Comparison of ENCODE assay signal across 1 cellular context in genomic region chr2:71064110-71064611, GRCh38.
A peak's percentile ranks its signal among the peaks of the same experiment; 100 is the strongest.
TF ChIP-seq lines count a peak whose summit lies in the region.

No MANE protein-coding gene starts in this region.

TF ChIP-seq in GM12878, 131 proteins besides CTCF, POLR2A, EP300 and RAD21 (continued from another document):
- no peak for TF ChIP-seq SIX5 (IDR thresholded peaks at IDR 0.05; ENCODE audit: low read depth, low read length, severe bottlenecking)
- no peak for TF ChIP-seq CBX5 (IDR thresholded peaks at IDR 0.05; ENCODE audit: low read depth)
- no peak for TF ChIP-seq BRCA1 (IDR thresholded peaks at IDR 0.05; ENCODE audit: low read depth, low read length)
- no peak for TF ChIP-seq CBFB (IDR thresholded peaks at IDR 0.05; ENCODE audit: low read depth)
- no peak for TF ChIP-seq RB1 (IDR thresholded peaks at IDR 0.05; ENCODE audit: borderline replicate concordance)
- no peak for TF ChIP-seq MEF2B (IDR thresholded peaks at IDR 0.05; ENCODE audit: partially characterized antibody, poor library complexity, severe bottlenecking)
- no peak for TF ChIP-seq SUZ12 (IDR thresholded peaks at IDR 0.05; ENCODE audit: unreplicated experiment)
- TF ChIP-seq ZNF207 (IDR thresholded peaks at IDR 0.05; ENCODE audit: borderline replicate concordance), result no peak
- no peak for TF ChIP-seq NR2C2 (IDR thresholded peaks at IDR 0.05; ENCODE audit: borderline replicate concordance, control insufficient read depth, insufficient read length, low read depth)
- TF ChIP-seq NFIC (IDR thresholded peaks at IDR 0.05; ENCODE audit: low read depth, low read length), result no peak
- TF ChIP-seq, protein P1, sequence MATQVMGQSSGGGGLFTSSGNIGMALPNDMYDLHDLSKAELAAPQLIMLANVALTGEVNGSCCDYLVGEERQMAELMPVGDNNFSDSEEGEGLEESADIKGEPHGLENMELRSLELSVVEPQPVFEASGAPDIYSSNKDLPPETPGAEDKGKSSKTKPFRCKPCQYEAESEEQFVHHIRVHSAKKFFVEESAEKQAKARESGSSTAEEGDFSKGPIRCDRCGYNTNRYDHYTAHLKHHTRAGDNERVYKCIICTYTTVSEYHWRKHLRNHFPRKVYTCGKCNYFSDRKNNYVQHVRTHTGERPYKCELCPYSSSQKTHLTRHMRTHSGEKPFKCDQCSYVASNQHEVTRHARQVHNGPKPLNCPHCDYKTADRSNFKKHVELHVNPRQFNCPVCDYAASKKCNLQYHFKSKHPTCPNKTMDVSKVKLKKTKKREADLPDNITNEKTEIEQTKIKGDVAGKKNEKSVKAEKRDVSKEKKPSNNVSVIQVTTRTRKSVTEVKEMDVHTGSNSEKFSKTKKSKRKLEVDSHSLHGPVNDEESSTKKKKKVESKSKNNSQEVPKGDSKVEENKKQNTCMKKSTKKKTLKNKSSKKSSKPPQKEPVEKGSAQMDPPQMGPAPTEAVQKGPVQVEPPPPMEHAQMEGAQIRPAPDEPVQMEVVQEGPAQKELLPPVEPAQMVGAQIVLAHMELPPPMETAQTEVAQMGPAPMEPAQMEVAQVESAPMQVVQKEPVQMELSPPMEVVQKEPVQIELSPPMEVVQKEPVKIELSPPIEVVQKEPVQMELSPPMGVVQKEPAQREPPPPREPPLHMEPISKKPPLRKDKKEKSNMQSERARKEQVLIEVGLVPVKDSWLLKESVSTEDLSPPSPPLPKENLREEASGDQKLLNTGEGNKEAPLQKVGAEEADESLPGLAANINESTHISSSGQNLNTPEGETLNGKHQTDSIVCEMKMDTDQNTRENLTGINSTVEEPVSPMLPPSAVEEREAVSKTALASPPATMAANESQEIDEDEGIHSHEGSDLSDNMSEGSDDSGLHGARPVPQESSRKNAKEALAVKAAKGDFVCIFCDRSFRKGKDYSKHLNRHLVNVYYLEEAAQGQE (IDR thresholded peaks at IDR 0.05; ENCODE audit: low read depth, low read length), result no peak
- no peak for TF ChIP-seq BACH1 (IDR thresholded peaks at IDR 0.05; ENCODE audit: borderline replicate concordance)
- no peak for TF ChIP-seq SREBF2 (IDR thresholded peaks at IDR 0.05; ENCODE audit: low read length)
- no peak for TF ChIP-seq EED (IDR thresholded peaks at IDR 0.05; ENCODE audit: low read depth)
- no peak for TF ChIP-seq E2F8 (IDR thresholded peaks at IDR 0.05; ENCODE audit: low read depth, partially characterized antibody)
- no peak for TF ChIP-seq TCF7 (IDR thresholded peaks at IDR 0.05; ENCODE audit: borderline replicate concordance)
- no peak for TF ChIP-seq SUPT20H (IDR thresholded peaks at IDR 0.05; ENCODE audit: borderline replicate concordance, control insufficient read depth, low read depth, low read length)
- TF ChIP-seq SMARCA5 (IDR thresholded peaks at IDR 0.05), result peak; percentile 74
- no peak for TF ChIP-seq RBBP5 (conservative IDR thresholded peaks at IDR 0.05)
- peak; percentile 29; the same call in 1 of the 3 replicates for TF ChIP-seq POU2F2 (IDR thresholded peaks at IDR 0.05; ENCODE audit: borderline replicate concordance, low read depth, low read length)
- TF ChIP-seq, protein P2, sequence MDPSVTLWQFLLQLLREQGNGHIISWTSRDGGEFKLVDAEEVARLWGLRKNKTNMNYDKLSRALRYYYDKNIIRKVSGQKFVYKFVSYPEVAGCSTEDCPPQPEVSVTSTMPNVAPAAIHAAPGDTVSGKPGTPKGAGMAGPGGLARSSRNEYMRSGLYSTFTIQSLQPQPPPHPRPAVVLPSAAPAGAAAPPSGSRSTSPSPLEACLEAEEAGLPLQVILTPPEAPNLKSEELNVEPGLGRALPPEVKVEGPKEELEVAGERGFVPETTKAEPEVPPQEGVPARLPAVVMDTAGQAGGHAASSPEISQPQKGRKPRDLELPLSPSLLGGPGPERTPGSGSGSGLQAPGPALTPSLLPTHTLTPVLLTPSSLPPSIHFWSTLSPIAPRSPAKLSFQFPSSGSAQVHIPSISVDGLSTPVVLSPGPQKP (IDR thresholded peaks at IDR 0.05; ENCODE audit: low read depth, low read length), result no peak
- no peak for TF ChIP-seq SREBF1 (IDR thresholded peaks at IDR 0.05; ENCODE audit: low read length)
- TF ChIP-seq, protein P3, sequence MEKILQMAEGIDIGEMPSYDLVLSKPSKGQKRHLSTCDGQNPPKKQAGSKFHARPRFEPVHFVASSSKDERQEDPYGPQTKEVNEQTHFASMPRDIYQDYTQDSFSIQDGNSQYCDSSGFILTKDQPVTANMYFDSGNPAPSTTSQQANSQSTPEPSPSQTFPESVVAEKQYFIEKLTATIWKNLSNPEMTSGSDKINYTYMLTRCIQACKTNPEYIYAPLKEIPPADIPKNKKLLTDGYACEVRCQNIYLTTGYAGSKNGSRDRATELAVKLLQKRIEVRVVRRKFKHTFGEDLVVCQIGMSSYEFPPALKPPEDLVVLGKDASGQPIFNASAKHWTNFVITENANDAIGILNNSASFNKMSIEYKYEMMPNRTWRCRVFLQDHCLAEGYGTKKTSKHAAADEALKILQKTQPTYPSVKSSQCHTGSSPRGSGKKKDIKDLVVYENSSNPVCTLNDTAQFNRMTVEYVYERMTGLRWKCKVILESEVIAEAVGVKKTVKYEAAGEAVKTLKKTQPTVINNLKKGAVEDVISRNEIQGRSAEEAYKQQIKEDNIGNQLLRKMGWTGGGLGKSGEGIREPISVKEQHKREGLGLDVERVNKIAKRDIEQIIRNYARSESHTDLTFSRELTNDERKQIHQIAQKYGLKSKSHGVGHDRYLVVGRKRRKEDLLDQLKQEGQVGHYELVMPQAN (conservative IDR thresholded peaks at IDR 0.05), result no peak
- TF ChIP-seq SIN3A (IDR thresholded peaks at IDR 0.05; ENCODE audit: low read depth, low read length), result no peak
